20 cellular contexts compared by ENCODE assay signal in the genomic region with DNA sequence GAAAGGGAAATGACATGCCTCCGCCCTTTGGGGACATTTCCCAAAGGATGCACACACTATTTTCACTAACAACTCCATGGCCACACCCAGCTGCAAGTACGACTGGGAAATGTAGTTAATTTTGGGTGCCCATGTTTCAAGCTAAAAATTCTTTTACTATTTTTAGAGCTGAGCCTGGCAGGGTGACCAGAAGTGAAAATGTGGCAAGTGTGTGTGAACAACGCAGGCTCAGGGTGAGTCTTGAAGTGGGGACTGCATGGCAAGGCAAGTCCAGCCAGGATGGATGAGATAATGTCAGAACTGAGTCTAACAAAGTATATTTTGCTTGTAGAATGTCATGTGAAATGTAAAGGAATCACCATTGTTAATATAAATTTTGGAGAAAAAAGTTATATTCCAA.
"Had no signal": no experiment of that assay in that cellular context is flagged by ENCODE, and none has a peak within 500 bp of the region (broad histone marks: within the 10 kb centered on the region; RNA-seq: fewer than 3 reads in every experiment).

No MANE protein-coding gene starts in this region.

- H3K27ac ChIP-seq: body of pancreas, gastroesophageal sphincter, lower lobe of right lung, right lobe of liver, spleen, transverse colon had no signal

- H3K4me3 Mint-ChIP-seq: activated B cell treated with CpG ODN at 0.5 μM for 24 hours; activated CD4-positive, alpha-beta T cell treated with anti-CD3 and anti-CD28 coated beads, Interleukin-2, amount 10 ng/mL, durations not matched to agents 7 days and 5 days; central memory CD8-positive, alpha-beta T cell; mesothelial cell of epicardium; naive B cell; stimulated activated memory B cell treated with anti-CD40 and anti-IgM and Interleukin-4, amounts not matched to agents 10 μg/mL and 1 μg/mL and 100 μg/mL, for 72 hours had no signal

- H3K4me1 Mint-ChIP-seq: activated B cell treated with CpG ODN at 0.5 μM for 24 hours; activated CD4-positive, alpha-beta T cell treated with anti-CD3 and anti-CD28 coated beads, Interleukin-2, amount 10 ng/mL, durations not matched to agents 7 days and 5 days; mesothelial cell of epicardium; stimulated activated memory B cell treated with anti-CD40 and anti-IgM and Interleukin-4, amounts not matched to agents 10 μg/mL and 1 μg/mL and 100 μg/mL, for 72 hours had no signal

- DNase-seq: activated B cell treated with CpG ODN at 0.5 μM for 24 hours; activated CD4-positive, alpha-beta T cell treated with anti-CD3 and anti-CD28 coated beads, Interleukin-2, amount 10 ng/mL, durations not matched to agents 7 days and 5 days; activated CD8-positive, alpha-beta memory T cell treated with anti-CD3 and anti-CD28 coated beads for 24 hours; activated naive CD4-positive, alpha-beta T cell treated with anti-CD3 and anti-CD28 coated beads, Interleukin-2, amount 50 U/mL, for 16 hours; body of pancreas; cortex of kidney; effector CD8-positive, alpha-beta T cell; hippocampal formation; kidney glomerular epithelial cell; lower lobe of right lung; naive B cell; right lobe of liver; spleen; stimulated activated CD4-positive, alpha-beta T cell treated with anti-CD3 and anti-CD28 coated beads, Interleukin-1b, Interleukin-23, amount 100 ng/mL, for 48 hours; transverse colon had no signal

- H3K4me3 ChIP-seq: body of pancreas, gastroesophageal sphincter, lower lobe of right lung, right lobe of liver, spleen, transverse colon had no signal

- H3K27me3 Mint-ChIP-seq: progenitor cell of endocrine pancreas had no signal

- H3K36me3 ChIP-seq: gastroesophageal sphincter, lower lobe of right lung, right lobe of liver, spleen, transverse colon had no signal

- H3K27ac Mint-ChIP-seq: activated B cell treated with CpG ODN at 0.5 μM for 24 hours; activated CD4-positive, alpha-beta T cell treated with anti-CD3 and anti-CD28 coated beads, Interleukin-2, amount 10 ng/mL, durations not matched to agents 7 days and 5 days; mesothelial cell of epicardium; naive B cell; progenitor cell of endocrine pancreas; stimulated activated memory B cell treated with anti-CD40 and anti-IgM and Interleukin-4, amounts not matched to agents 10 μg/mL and 1 μg/mL and 100 μg/mL, for 72 hours had no signal

- H3K36me3 Mint-ChIP-seq: mesothelial cell of epicardium; stimulated activated memory B cell treated with anti-CD40 and anti-IgM and Interleukin-4, amounts not matched to agents 10 μg/mL and 1 μg/mL and 100 μg/mL, for 72 hours had no signal

- H3K4me1 ChIP-seq: body of pancreas, lower lobe of right lung, right lobe of liver, transverse colon had no signal

- ATAC-seq: body of pancreas; gastroesophageal sphincter; lower lobe of right lung; right lobe of liver; stimulated activated memory B cell treated with anti-CD40 and anti-IgM and Interleukin-4, amounts not matched to agents 10 μg/mL and 1 μg/mL and 100 μg/mL, for 72 hours had no signal

- H3K27me3 ChIP-seq: body of pancreas, gastroesophageal sphincter, right lobe of liver, spleen, transverse colon had no signal
